8 cellular contexts compared by ENCODE assay signal in genomic region chr6:152952866-152953509, GRCh38. TPM values are rescaled to one million over a fixed set of nuclear protein-coding genes. Genes with fewer than 3 reads are reported as not detected.
DNase-seq lines count a peak whose midpoint lies in the region; ATAC-seq and TF ChIP-seq lines count a peak whose summit lies in the region.

No MANE protein-coding gene starts in this region.

- H3K79me2 ChIP-seq in GM23248 (ENCODE audit: insufficient read depth), result no peaks in the 10 kb centered on the region

- peaks cover 0 to 1% of the 10 kb centered on the region in 2 donors for H3K9me3 Mint-ChIP-seq in stimulated activated naive B cell treated with anti-CD40 and anti-IgM and Interleukin-4, amounts not matched to agents 10 μg/mL and 1 μg/mL and 100 μg/mL, for 72 hours

- no peaks in the 10 kb centered on the region for H3K36me3 ChIP-seq in GM23248 (ENCODE audit: low read depth)

- H3K27me3 ChIP-seq in GM23248 (replicated peaks; ENCODE audit: insufficient read depth), result no peaks in the 10 kb centered on the region

- peaks cover 7% of the 10 kb centered on the region; the same call in 1 of the 2 replicates for H3F3A ChIP-seq in GM23248 (ENCODE audit: insufficient read depth)

- no peaks in the 10 kb centered on the region for H3K9me3 ChIP-seq in GM23248 (ENCODE audit: low read depth)

- ATAC-seq in HG02763 (IDR thresholded peaks at IDR 0.05; ENCODE audit: unreplicated experiment) (no peak), GM19452 (IDR thresholded peaks at IDR 0.05; ENCODE audit: unreplicated experiment) (no peak), GM19023 (IDR thresholded peaks at IDR 0.05; ENCODE audit: unreplicated experiment) (no peak)
- ATAC-seq in stimulated activated naive B cell treated with anti-CD40 and anti-IgM and Interleukin-4, amounts not matched to agents 10 μg/mL and 1 μg/mL and 100 μg/mL, for 72 hours (replicated peaks), result no peak

- peak; percentile 74 for TF ChIP-seq CTCF in C4-2B (conservative IDR thresholded peaks at IDR 0.05)

- peak overlapping the region; percentile 57; the same call in 1 of the 2 replicates for H2AFZ ChIP-seq in GM23248

- H3K9ac ChIP-seq in GM23248, result no peak overlapping the region

- in situ Hi-C loops in GM23248 (cut with MboI), result no loop called here

- H3K27me3 Mint-ChIP-seq in stimulated activated naive B cell treated with anti-CD40 and anti-IgM and Interleukin-4, amounts not matched to agents 10 μg/mL and 1 μg/mL and 100 μg/mL, for 72 hours, result peaks cover 19 to 20% of the 10 kb centered on the region in 2 donors

- peaks cover 2 to 5% of the 10 kb centered on the region in 2 donors for H3K4me1 Mint-ChIP-seq in stimulated activated naive B cell treated with anti-CD40 and anti-IgM and Interleukin-4, amounts not matched to agents 10 μg/mL and 1 μg/mL and 100 μg/mL, for 72 hours

- H3K4me3 Mint-ChIP-seq in stimulated activated naive B cell treated with anti-CD40 and anti-IgM and Interleukin-4, amounts not matched to agents 10 μg/mL and 1 μg/mL and 100 μg/mL, for 72 hours, result no peak overlapping the region

- H3K4me2 ChIP-seq in GM23248 (ENCODE audit: unreplicated experiment), result peak overlapping the region; percentile 79

- H3K27ac Mint-ChIP-seq in stimulated activated naive B cell treated with anti-CD40 and anti-IgM and Interleukin-4, amounts not matched to agents 10 μg/mL and 1 μg/mL and 100 μg/mL, for 72 hours, result no peak overlapping the region

- no peaks in the 10 kb centered on the region for H3K9me2 ChIP-seq in GM23248 (ENCODE audit: insufficient read depth)

- WGBS in GM23248 (ENCODE audit: low coverage in 1 of 2, low lambda C conversion rate in 2 of 2, missing lambda C conversion rate in 2 of 2), 2 experiments, result 4 to 6% methylated on average over 7 of the region's 7 CpGs

- no peaks in the 10 kb centered on the region for H4K20me1 ChIP-seq in GM23248 (ENCODE audit: insufficient read depth)

- H3K4me1 ChIP-seq in GM23248 (ENCODE audit: insufficient read depth), result peaks cover 14% of the 10 kb centered on the region

- H3K36me3 Mint-ChIP-seq in stimulated activated naive B cell treated with anti-CD40 and anti-IgM and Interleukin-4, amounts not matched to agents 10 μg/mL and 1 μg/mL and 100 μg/mL, for 72 hours, result no peaks in the 10 kb centered on the region

- peak; percentile 74 for DNase-seq in GM23248
- peak; percentile 37 for DNase-seq in RPMI8226
- peak; percentile 26 for DNase-seq in germinal center (ENCODE audit: low spot score)
- DNase-seq in stimulated activated naive B cell treated with anti-CD40 and anti-IgM and Interleukin-4, amounts not matched to agents 10 μg/mL and 1 μg/mL and 100 μg/mL, for 72 hours, result no peak

- H3K4me3 ChIP-seq in GM23248, result peak overlapping the region; percentile 51

- no peak overlapping the region for H3K27ac ChIP-seq in C4-2B
- H3K27ac ChIP-seq in GM23248, result no peak overlapping the region

RNA-seq across cellular contexts. Expression of gene FBXO5, which starts 29.9 kb away (rescaled TPM):
- total RNA-seq in GM23248 (2014; rRNA removed; shearing (Covaris generic)), result 8.5 and 11.2 TPM in 2 replicates
- polyA plus RNA-seq in GM23248 (2016; fragmentation: Nextera tagmentation; extraction: Ambion mirVana), result 15.2 and 15.5 TPM in 2 replicates

RNA-seq across cellular contexts. Expression of gene MTRF1L, which starts 49.5 kb away (rescaled TPM):
- total RNA-seq in GM23248 (2014; rRNA removed; shearing (Covaris generic)), result 16.3 and 22.1 TPM in 2 replicates
- 21.9 and 22.7 TPM in 2 replicates for polyA plus RNA-seq in GM23248 (2016; fragmentation: Nextera tagmentation; extraction: Ambion mirVana)
